In genomic region chr2:159069229-159069628, GRCh38 we compare ENCODE assay signal across 23 cellular contexts.
DNase-seq lines count a peak whose midpoint lies in the region; ATAC-seq, FAIRE-seq and TF ChIP-seq lines count a peak whose summit lies in the region.
"Had no signal": no experiment of that assay in that cellular context is flagged by ENCODE, and none has a peak within 500 bp of the region (broad histone marks: within the 10 kb centered on the region; RNA-seq: fewer than 3 reads in every experiment).

No MANE protein-coding gene starts in this region.

- BruUV-seq in endothelial cell of umbilical vein (replicated peaks; lab: Mats Ljungman, UMichigan): no TSS peak

- CTCF ChIA-PET in A549 (lab: Yijun Ruan, JAX): no interaction called here
- CTCF ChIA-PET in endothelial cell of umbilical vein (lab: Charles Lee): interaction anchor here (1.0 to 1.6 kb wide), 3 partner anchors 13 to 49 kb away, joined by 3 to 6 read pairs (median 4); no protein-coding TSS in a partner anchor

- H3K27me3 ChIP-seq in endothelial cell of umbilical vein (ENCODE audit: control insufficient read depth in 2 of 2, insufficient read depth in 2 of 2, low read length in 2 of 2): no peaks in the 10 kb centered on the region
- H3K27me3 ChIP-seq: spleen, upper lobe of left lung had no signal

- H3K4me3 Mint-ChIP-seq in HFFc6 (peak overlapping the region; percentile 43; the same call in 1 of the 2 replicates), mesothelial cell of epicardium (no peak overlapping the region)
- no peak overlapping the region for H3K4me3 Mint-ChIP-seq in natural killer cell treated with Interleukin-12 subunit alpha and Interleukin-12 subunit beta and Interleukin-15 and Interleukin-18, amount 100 ng/mL, for 72 hours
- H3K4me3 Mint-ChIP-seq: activated CD8-positive, alpha-beta T cell treated with anti-CD3 and anti-CD28 coated beads for 36 hours; activated naive CD8-positive, alpha-beta T cell; memory B cell; T-helper 17 cell had no signal

- peaks cover 79% of the 10 kb centered on the region for H3K4me1 Mint-ChIP-seq in HFFc6 (ENCODE audit: low read depth)
- peaks cover 68% of the 10 kb centered on the region for H3K4me1 Mint-ChIP-seq in mesothelial cell of epicardium
- no peaks in the 10 kb centered on the region for H3K4me1 Mint-ChIP-seq in natural killer cell treated with Interleukin-12 subunit alpha and Interleukin-12 subunit beta and Interleukin-15 and Interleukin-18, amount 100 ng/mL, for 72 hours (ENCODE audit: low read depth in 2 of 2)
- H3K4me1 Mint-ChIP-seq: memory B cell, T-helper 17 cell had no signal

- H4K20me1 ChIP-seq in endothelial cell of umbilical vein (replicated peaks; ENCODE audit: control insufficient read depth, extremely low read depth, insufficient read depth, low read length): no peaks in the 10 kb centered on the region

- dilution Hi-C loops in endothelial cell of umbilical vein (cut with MboI; ENCODE audit: extremely low pct_ligation_motif_present, low sequenced_read_pairs): no loop called here

- no peak for DNase-seq in A549 (ENCODE audit: low read depth in 1 of 2, low spot score in 1 of 2)
- no peak for DNase-seq in HFFc6
- no peak for DNase-seq in endothelial cell of umbilical vein (ENCODE audit: low read depth, low spot score)
- no peak for DNase-seq in mesothelial cell of epicardium (ENCODE audit: low spot score in 2 of 2, unreplicated experiment in 2 of 2)
- no peak for DNase-seq in natural killer cell treated with Interleukin-12 subunit alpha and Interleukin-12 subunit beta and Interleukin-15 and Interleukin-18, amount 100 ng/mL, for 72 hours (ENCODE audit: low spot score)
- no peak for DNase-seq in T-helper 9 cell
- DNase-seq: activated CD4-positive, alpha-beta T cell treated with anti-CD3 and anti-CD28 coated beads for 1 hour; activated CD8-positive, alpha-beta T cell treated with anti-CD3 and anti-CD28 coated beads for 36 hours; C1 segment of cervical spinal cord; Caco-2; DMS79 treated with DMSO at 0.1 percent for 48 hours; NCI-H1417; NCI-H2029 treated with DMSO at 0.1 percent for 48 hours; NCI-H69; spleen; T-helper 17 cell had no signal

- peak overlapping the region; percentile 0 for H3K9ac ChIP-seq in endothelial cell of umbilical vein (replicated peaks; ENCODE audit: extremely low read depth, insufficient read depth, low read length)
- H3K9ac ChIP-seq: KMS-11 had no signal

- H3K4me3 ChIP-seq in A549 (no peak overlapping the region), endothelial cell of umbilical vein (replicated peaks in 1 of 3; ENCODE audit: insufficient read depth in 1 of 3, low read depth in 1 of 3, low read length in 3 of 3) (no peak overlapping the region)
- H3K4me3 ChIP-seq: SK-N-MC, spleen, upper lobe of left lung had no signal

- no peak for TF ChIP-seq CTCF in A549 (IDR thresholded peaks at IDR 0.05)
- no peak for TF ChIP-seq CTCF in HFFc6 (IDR thresholded peaks at IDR 0.05)
- no peak for TF ChIP-seq CTCF in endothelial cell of umbilical vein (IDR thresholded peaks at IDR 0.05; ENCODE audit: extremely low read depth in 1 of 2, insufficient read depth in 1 of 2, low read depth in 1 of 2, low read length in 2 of 2)
- no peak for TF ChIP-seq CTCF in mesothelial cell of epicardium (IDR thresholded peaks at IDR 0.05; ENCODE audit: unreplicated experiment)

- H3K4me2 ChIP-seq in A549 (peak overlapping the region; percentile 20; the same call in 2 of the 3 replicates), endothelial cell of umbilical vein (ENCODE audit: insufficient read depth, low read length) (no peak overlapping the region)
- H3K4me2 ChIP-seq: KMS-11 had no signal

- no peak overlapping the region for H2AFZ ChIP-seq in endothelial cell of umbilical vein (ENCODE audit: low read depth, low read length)

- H3K4me1 ChIP-seq in A549 (peaks cover 35% of the 10 kb centered on the region), endothelial cell of umbilical vein (ENCODE audit: control insufficient read depth, extremely low read depth, insufficient read depth, low read length) (peaks cover 56% of the 10 kb centered on the region)

- TF ChIP-seq POLR2A in A549 (IDR thresholded peaks at IDR 0.05; ENCODE audit: low read length): no peak
- no peak for TF ChIP-seq POLR2A in endothelial cell of umbilical vein (IDR thresholded peaks at IDR 0.05; ENCODE audit: low read depth, low read length)

- H3K9me3 ChIP-seq in A549: no peaks in the 10 kb centered on the region
- no peaks in the 10 kb centered on the region for H3K9me3 ChIP-seq in endothelial cell of umbilical vein (replicated peaks; ENCODE audit: control insufficient read depth, insufficient read depth, low read length)
- H3K9me3 ChIP-seq: Caco-2, spleen, upper lobe of left lung had no signal

- H3K9me3 Mint-ChIP-seq in HFFc6 (no peaks in the 10 kb centered on the region), mesothelial cell of epicardium (no peaks in the 10 kb centered on the region)
- H3K9me3 Mint-ChIP-seq in natural killer cell treated with Interleukin-12 subunit alpha and Interleukin-12 subunit beta and Interleukin-15 and Interleukin-18, amount 100 ng/mL, for 72 hours: no peaks in the 10 kb centered on the region
- H3K9me3 Mint-ChIP-seq: activated CD8-positive, alpha-beta T cell treated with anti-CD3 and anti-CD28 coated beads for 36 hours; activated T-helper 2 cell treated with anti-CD3 and anti-CD28 coated beads, Interferon-gamma antibody, Interleukin-2, Interleukin-4, amounts not matched to agents 10 μg/mL and 5 μg/mL and 100 μg/mL, durations not matched to agents 14 hours and 24 hours and 36 hours; memory B cell had no signal

- TF ChIP-seq RAD21 in A549 (conservative IDR thresholded peaks at IDR 0.05 in 1 of 2, IDR thresholded peaks at IDR 0.05 in 1 of 2): no peak

- H3K27me3 Mint-ChIP-seq in HFFc6 (ENCODE audit: insufficient read depth) (no peaks in the 10 kb centered on the region), mesothelial cell of epicardium (ENCODE audit: low read depth) (no peaks in the 10 kb centered on the region)
- H3K27me3 Mint-ChIP-seq in natural killer cell treated with Interleukin-12 subunit alpha and Interleukin-12 subunit beta and Interleukin-15 and Interleukin-18, amount 100 ng/mL, for 72 hours: no peaks in the 10 kb centered on the region
- H3K27me3 Mint-ChIP-seq: activated CD8-positive, alpha-beta T cell treated with anti-CD3 and anti-CD28 coated beads for 36 hours; activated naive CD8-positive, alpha-beta T cell; memory B cell; T-helper 17 cell had no signal

- H3K36me3 ChIP-seq in endothelial cell of umbilical vein (ENCODE audit: control insufficient read depth in 2 of 2, extremely low read depth in 1 of 2, insufficient read depth in 2 of 2, low read length in 2 of 2): peaks cover 0 to 8% of the 10 kb centered on the region in 2 experiments
- H3K36me3 ChIP-seq: spleen had no signal

- H3K79me2 ChIP-seq in endothelial cell of umbilical vein (ENCODE audit: control insufficient read depth, insufficient read depth, low read length): peaks cover 26% of the 10 kb centered on the region

- POLR2A ChIA-PET in A549 (lab: Yijun Ruan, JAX): no interaction called here
- POLR2A ChIA-PET in endothelial cell of umbilical vein (lab: Charles Lee): no interaction called here

- peak overlapping the region; percentile 70 to 87 for H3K27ac ChIP-seq in A549
- H3K27ac ChIP-seq in endothelial cell of umbilical vein (ENCODE audit: insufficient read depth, low read depth, low read length): peak overlapping the region; percentile 82
- H3K27ac ChIP-seq: KMS-11, SK-N-MC, spleen had no signal

- intact Hi-C loops in endothelial cell of umbilical vein (cut with micrococcal nuclease): loop anchor here (5.0 kb wide), 1 partner anchor 37 kb away; no protein-coding TSS in a partner anchor

- H3K9me1 ChIP-seq in endothelial cell of umbilical vein (replicated peaks; ENCODE audit: control insufficient read depth, extremely low read depth, insufficient read depth, low read length): no peaks in the 10 kb centered on the region

- 73% methylated on average over 2 of the region's 2 CpGs for WGBS in A549 (ENCODE audit: missing lambda C conversion rate)

- FAIRE-seq in A549 (lab: Jason Lieb, UNC): no peak
- no peak for FAIRE-seq in endothelial cell of umbilical vein (lab: Jason Lieb, UNC)

- no peak for TF ChIP-seq EP300 in A549 (IDR thresholded peaks at IDR 0.05)

- ATAC-seq in A549 (no peak), HG02870 (IDR thresholded peaks at IDR 0.05; ENCODE audit: unreplicated experiment) (no peak)
- no peak for ATAC-seq in natural killer cell treated with Interleukin-12 subunit alpha and Interleukin-12 subunit beta and Interleukin-15 and Interleukin-18, amount 100 ng/mL, for 72 hours
- ATAC-seq: activated CD8-positive, alpha-beta T cell treated with anti-CD3 and anti-CD28 coated beads for 36 hours; T-helper 17 cell had no signal

- H3K27ac Mint-ChIP-seq in HFFc6 (peak overlapping the region; percentile 96), mesothelial cell of epicardium (peak overlapping the region; percentile 61)
- H3K27ac Mint-ChIP-seq in natural killer cell treated with Interleukin-12 subunit alpha and Interleukin-12 subunit beta and Interleukin-15 and Interleukin-18, amount 100 ng/mL, for 72 hours: no peak overlapping the region
- H3K27ac Mint-ChIP-seq: activated CD8-positive, alpha-beta T cell treated with anti-CD3 and anti-CD28 coated beads for 36 hours; activated naive CD8-positive, alpha-beta T cell; activated T-helper 2 cell treated with anti-CD3 and anti-CD28 coated beads, Interferon-gamma antibody, Interleukin-2, Interleukin-4, amounts not matched to agents 10 μg/mL and 5 μg/mL and 100 μg/mL, durations not matched to agents 14 hours and 24 hours and 36 hours; memory B cell; T-helper 17 cell had no signal

- H3K36me3 Mint-ChIP-seq in HFFc6 (ENCODE audit: low read depth): peaks cover 18% of the 10 kb centered on the region
- H3K36me3 Mint-ChIP-seq in mesothelial cell of epicardium: peaks cover 11% of the 10 kb centered on the region
- no peaks in the 10 kb centered on the region for H3K36me3 Mint-ChIP-seq in natural killer cell treated with Interleukin-12 subunit alpha and Interleukin-12 subunit beta and Interleukin-15 and Interleukin-18, amount 100 ng/mL, for 72 hours
- H3K36me3 Mint-ChIP-seq: activated naive CD8-positive, alpha-beta T cell; memory B cell had no signal

TF ChIP-seq in A549, 52 proteins besides CTCF, POLR2A, EP300 and RAD21:
- no peak for TF ChIP-seq MAZ (IDR thresholded peaks at IDR 0.05; ENCODE audit: borderline replicate concordance, low read depth, low read length)
- no peak for TF ChIP-seq KDM1A (IDR thresholded peaks at IDR 0.05; ENCODE audit: low read depth)
- no peak for TF ChIP-seq RNF2 (IDR thresholded peaks at IDR 0.05; ENCODE audit: borderline replicate concordance, low read depth)
TF ChIP-seq in A549: peak in this region for 0.

TF ChIP-seq in endothelial cell of umbilical vein, 7 proteins besides CTCF, POLR2A, EP300 and RAD21:
- TF ChIP-seq FOS (IDR thresholded peaks at IDR 0.05; ENCODE audit: borderline replicate concordance, insufficient read depth, low read length) (no peak), EZH2 (IDR thresholded peaks at IDR 0.05; ENCODE audit: borderline replicate concordance, low read depth, low read length, severe bottlenecking) (no peak), MYC (IDR thresholded peaks at IDR 0.05; ENCODE audit: low read depth, low read length) (no peak), JUN (IDR thresholded peaks at IDR 0.05; ENCODE audit: borderline replicate concordance, insufficient read depth, insufficient read length, low read depth) (no peak)

Comparison
In these comparisons a context has a peak if more than half of its experiments do, and no peak if none do; other contexts are left out.
1. H3K27ac Mint-ChIP-seq: peak in HFFc6 (single experiment) and mesothelial cell of epicardium (single experiment); none in natural killer cell treated with Interleukin-12 subunit alpha and Interleukin-12 subunit beta and Interleukin-15 and Interleukin-18, amount 100 ng/mL, for 72 hours (0 of 2).